In genomic region chr9:105251733-105252404, GRCh38 we compare ENCODE assay signal across 1 cellular context.
TF ChIP-seq lines count a peak whose summit lies in the region.

No MANE protein-coding gene starts in this region.

TF ChIP-seq in HepG2, 621 proteins besides CTCF, POLR2A, EP300 and RAD21 (continued from another document and continues in another):
- no peak for TF ChIP-seq ZBTB33 (CRISPR knock-in tag; IDR thresholded peaks at IDR 0.05)
- TF ChIP-seq ATF7 (IDR thresholded peaks at IDR 0.05): no peak
- no peak for TF ChIP-seq ATF7 (CRISPR knock-in tag; IDR thresholded peaks at IDR 0.05)
- no peak for TF ChIP-seq ZNF33B (CRISPR knock-in tag; IDR thresholded peaks at IDR 0.05)
- no peak for TF ChIP-seq DDIT3 (CRISPR knock-in tag; IDR thresholded peaks at IDR 0.05)
- peak; percentile 75; the same call in 1 of the 2 replicates for TF ChIP-seq SOX5 (CRISPR knock-in tag; IDR thresholded peaks at IDR 0.05; ENCODE audit: borderline replicate concordance)
- TF ChIP-seq ZNF20 (CRISPR knock-in tag; IDR thresholded peaks at IDR 0.05): no peak
- no peak for TF ChIP-seq ZNF839 (CRISPR knock-in tag; IDR thresholded peaks at IDR 0.05; ENCODE audit: borderline replicate concordance)
- no peak for TF ChIP-seq ZBTB38 (CRISPR knock-in tag; IDR thresholded peaks at IDR 0.05)
- no peak for TF ChIP-seq ZNF138 (CRISPR knock-in tag; IDR thresholded peaks at IDR 0.05; ENCODE audit: low read depth)
- TF ChIP-seq AGO1 (IDR thresholded peaks at IDR 0.05; ENCODE audit: low read depth, low read length, poor library complexity, severe bottlenecking): no peak
- no peak for TF ChIP-seq RBFOX2 (IDR thresholded peaks at IDR 0.05; ENCODE audit: low read depth, low read length)
- TF ChIP-seq FOXC1 (CRISPR knock-in tag; IDR thresholded peaks at IDR 0.05; ENCODE audit: borderline replicate concordance): no peak
- TF ChIP-seq HOXA3 (CRISPR knock-in tag; IDR thresholded peaks at IDR 0.05): peak; percentile 36; the same call in 1 of the 2 replicates
- TF ChIP-seq SMAD1 (CRISPR knock-in tag; IDR thresholded peaks at IDR 0.05; ENCODE audit: borderline replicate concordance, low read depth): no peak
- TF ChIP-seq, protein P1, sequence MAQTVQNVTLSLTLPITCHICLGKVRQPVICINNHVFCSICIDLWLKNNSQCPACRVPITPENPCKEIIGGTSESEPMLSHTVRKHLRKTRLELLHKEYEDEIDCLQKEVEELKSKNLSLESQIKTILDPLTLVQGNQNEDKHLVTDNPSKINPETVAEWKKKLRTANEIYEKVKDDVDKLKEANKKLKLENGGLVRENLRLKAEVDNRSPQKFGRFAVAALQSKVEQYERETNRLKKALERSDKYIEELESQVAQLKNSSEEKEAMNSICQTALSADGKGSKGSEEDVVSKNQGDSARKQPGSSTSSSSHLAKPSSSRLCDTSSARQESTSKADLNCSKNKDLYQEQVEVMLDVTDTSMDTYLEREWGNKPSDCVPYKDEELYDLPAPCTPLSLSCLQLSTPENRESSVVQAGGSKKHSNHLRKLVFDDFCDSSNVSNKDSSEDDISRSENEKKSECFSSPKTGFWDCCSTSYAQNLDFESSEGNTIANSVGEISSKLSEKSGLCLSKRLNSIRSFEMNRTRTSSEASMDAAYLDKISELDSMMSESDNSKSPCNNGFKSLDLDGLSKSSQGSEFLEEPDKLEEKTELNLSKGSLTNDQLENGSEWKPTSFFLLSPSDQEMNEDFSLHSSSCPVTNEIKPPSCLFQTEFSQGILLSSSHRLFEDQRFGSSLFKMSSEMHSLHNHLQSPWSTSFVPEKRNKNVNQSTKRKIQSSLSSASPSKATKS (CRISPR knock-in tag; IDR thresholded peaks at IDR 0.05): no peak
- TF ChIP-seq GATA4 (IDR thresholded peaks at IDR 0.05; ENCODE audit: borderline replicate concordance, low read depth): no peak
- TF ChIP-seq, protein P2, sequence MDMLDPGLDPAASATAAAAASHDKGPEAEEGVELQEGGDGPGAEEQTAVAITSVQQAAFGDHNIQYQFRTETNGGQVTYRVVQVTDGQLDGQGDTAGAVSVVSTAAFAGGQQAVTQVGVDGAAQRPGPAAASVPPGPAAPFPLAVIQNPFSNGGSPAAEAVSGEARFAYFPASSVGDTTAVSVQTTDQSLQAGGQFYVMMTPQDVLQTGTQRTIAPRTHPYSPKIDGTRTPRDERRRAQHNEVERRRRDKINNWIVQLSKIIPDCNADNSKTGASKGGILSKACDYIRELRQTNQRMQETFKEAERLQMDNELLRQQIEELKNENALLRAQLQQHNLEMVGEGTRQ (IDR thresholded peaks at IDR 0.05; ENCODE audit: low read depth, low read length): no peak
- TF ChIP-seq, protein P2 (CRISPR knock-in tag; IDR thresholded peaks at IDR 0.05; ENCODE audit: borderline replicate concordance): no peak
- TF ChIP-seq HIVEP1 (CRISPR knock-in tag; IDR thresholded peaks at IDR 0.05): no peak
- TF ChIP-seq ZBTB7B (CRISPR knock-in tag; IDR thresholded peaks at IDR 0.05): peak; percentile 44; the same call in 1 of the 2 replicates
- peak; percentile 47 for TF ChIP-seq KAT8 (CRISPR knock-in tag; IDR thresholded peaks at IDR 0.05)
- no peak for TF ChIP-seq ZNF607 (CRISPR knock-in tag; IDR thresholded peaks at IDR 0.05; ENCODE audit: borderline replicate concordance)
- no peak for TF ChIP-seq NFIB (CRISPR knock-in tag; IDR thresholded peaks at IDR 0.05; ENCODE audit: borderline replicate concordance)
- TF ChIP-seq ZNF44 (CRISPR knock-in tag; IDR thresholded peaks at IDR 0.05): no peak
- TF ChIP-seq MIER2 (CRISPR knock-in tag; IDR thresholded peaks at IDR 0.05): 0 out of 2 replicates have a peak, but pooled peaks have one; percentile 15
- no peak for TF ChIP-seq KDM4B (CRISPR knock-in tag; IDR thresholded peaks at IDR 0.05)
- TF ChIP-seq NCOA2 (CRISPR knock-in tag; IDR thresholded peaks at IDR 0.05): peak; percentile 70
- no peak for TF ChIP-seq ZNF7 (CRISPR knock-in tag; IDR thresholded peaks at IDR 0.05)
- TF ChIP-seq ZMAT5 (CRISPR knock-in tag; IDR thresholded peaks at IDR 0.05; ENCODE audit: borderline replicate concordance, low read depth): no peak
- TF ChIP-seq RERE (CRISPR knock-in tag; IDR thresholded peaks at IDR 0.05; ENCODE audit: low read depth): 0 out of 2 replicates have a peak, but pooled peaks have one; percentile 39
- no peak for TF ChIP-seq ZFAT (CRISPR knock-in tag; conservative IDR thresholded peaks at IDR 0.05)
- no peak for TF ChIP-seq ZZZ3 (CRISPR knock-in tag; IDR thresholded peaks at IDR 0.05; ENCODE audit: borderline replicate concordance)
- TF ChIP-seq MAFK (conservative IDR thresholded peaks at IDR 0.05 in 1 of 2, IDR thresholded peaks at IDR 0.05 in 1 of 2; ENCODE audit: low read length in 2 of 2): no peak
- TF ChIP-seq HHEX (CRISPR knock-in tag; IDR thresholded peaks at IDR 0.05): peak; percentile 42; the same call in 1 of the 2 replicates
- no peak for TF ChIP-seq ZNF576 (CRISPR knock-in tag; IDR thresholded peaks at IDR 0.05)
- TF ChIP-seq PPARG (CRISPR knock-in tag; conservative IDR thresholded peaks at IDR 0.05): peak; percentile 85
- no peak for TF ChIP-seq ZNF382 (CRISPR knock-in tag; IDR thresholded peaks at IDR 0.05; ENCODE audit: borderline replicate concordance)
- no peak for TF ChIP-seq SMC3 (IDR thresholded peaks at IDR 0.05; ENCODE audit: low read length)
- TF ChIP-seq ZMYM2 (CRISPR knock-in tag; IDR thresholded peaks at IDR 0.05): no peak
- TF ChIP-seq ZNF530 (CRISPR knock-in tag; IDR thresholded peaks at IDR 0.05; ENCODE audit: low read depth): no peak
- no peak for TF ChIP-seq ZKSCAN8 (CRISPR knock-in tag; IDR thresholded peaks at IDR 0.05; ENCODE audit: borderline replicate concordance)
- TF ChIP-seq, protein P3, sequence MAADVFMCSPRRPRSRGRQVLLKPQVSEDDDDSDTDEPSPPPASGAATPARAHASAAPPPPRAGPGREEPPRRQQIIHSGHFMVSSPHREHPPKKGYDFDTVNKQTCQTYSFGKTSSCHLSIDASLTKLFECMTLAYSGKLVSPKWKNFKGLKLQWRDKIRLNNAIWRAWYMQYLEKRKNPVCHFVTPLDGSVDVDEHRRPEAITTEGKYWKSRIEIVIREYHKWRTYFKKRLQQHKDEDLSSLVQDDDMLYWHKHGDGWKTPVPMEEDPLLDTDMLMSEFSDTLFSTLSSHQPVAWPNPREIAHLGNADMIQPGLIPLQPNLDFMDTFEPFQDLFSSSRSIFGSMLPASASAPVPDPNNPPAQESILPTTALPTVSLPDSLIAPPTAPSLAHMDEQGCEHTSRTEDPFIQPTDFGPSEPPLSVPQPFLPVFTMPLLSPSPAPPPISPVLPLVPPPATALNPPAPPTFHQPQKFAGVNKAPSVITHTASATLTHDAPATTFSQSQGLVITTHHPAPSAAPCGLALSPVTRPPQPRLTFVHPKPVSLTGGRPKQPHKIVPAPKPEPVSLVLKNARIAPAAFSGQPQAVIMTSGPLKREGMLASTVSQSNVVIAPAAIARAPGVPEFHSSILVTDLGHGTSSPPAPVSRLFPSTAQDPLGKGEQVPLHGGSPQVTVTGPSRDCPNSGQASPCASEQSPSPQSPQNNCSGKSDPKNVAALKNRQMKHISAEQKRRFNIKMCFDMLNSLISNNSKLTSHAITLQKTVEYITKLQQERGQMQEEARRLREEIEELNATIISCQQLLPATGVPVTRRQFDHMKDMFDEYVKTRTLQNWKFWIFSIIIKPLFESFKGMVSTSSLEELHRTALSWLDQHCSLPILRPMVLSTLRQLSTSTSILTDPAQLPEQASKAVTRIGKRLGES (CRISPR knock-in tag; IDR thresholded peaks at IDR 0.05; ENCODE audit: borderline replicate concordance): no peak
- no peak for TF ChIP-seq ZNF766 (CRISPR knock-in tag; IDR thresholded peaks at IDR 0.05; ENCODE audit: borderline replicate concordance)
- no peak for TF ChIP-seq TCF7L2 (IDR thresholded peaks at IDR 0.05; ENCODE audit: low read depth, low read length)
- TF ChIP-seq KLF6 (CRISPR knock-in tag; IDR thresholded peaks at IDR 0.05): no peak
- TF ChIP-seq HINFP (CRISPR knock-in tag; IDR thresholded peaks at IDR 0.05; ENCODE audit: low read depth): no peak
